ENCODE assay signal across 15 cellular contexts in genomic region chr2:177543007-177543760, GRCh38.
A peak's percentile ranks its signal among the peaks of the same experiment; 100 is the strongest.
DNase-seq lines count a peak whose midpoint lies in the region; TF ChIP-seq lines count a peak whose summit lies in the region.
"Had no signal": no experiment of that assay in that cellular context is flagged by ENCODE, and none has a peak within 500 bp of the region (broad histone marks: within the 10 kb centered on the region; RNA-seq: fewer than 3 reads in every experiment).

No MANE protein-coding gene starts in this region.

- peaks cover 11% of the 10 kb centered on the region for H3K36me3 Mint-ChIP-seq in osteocyte (ENCODE audit: unreplicated experiment)
- peaks cover 3 to 6% (median 5%) of the 10 kb centered on the region in 3 donors for H3K36me3 Mint-ChIP-seq in CD8-positive, alpha-beta memory T cell

- CTCF ChIA-PET in CD8-positive, alpha-beta memory T cell (lab: Charles Lee) = no interaction called here

- DNase-seq in EH (ENCODE audit: low read depth) = peak; percentile 74
- DNase-seq in NCI-H446 (lab: John Stamatoyannopoulos, UW) = peak; percentile 61 to 77
- peak; percentile 54 for DNase-seq in dedifferentiated amniotic fluid mesenchymal stem cell (ENCODE audit: extremely low spot score)
- no peak for DNase-seq in osteocyte (ENCODE audit: extremely low spot score, unreplicated experiment)
- DNase-seq in activated gamma-delta T cell treated with Interleukin-2 at 50 U/mL for 16 hours = no peak
- DNase-seq in CD8-positive, alpha-beta memory T cell = no peak
- no peak for DNase-seq in epidermal melanocyte (ENCODE audit: insufficient read length, low spot score)
- no peak for DNase-seq in RPMI8226
- DNase-seq: activated B cell treated with CpG ODN at 0.5 μM for 24 hours, DMS79, immature natural killer cell, NCI-H1092, nucleus accumbens had no signal

- H3K27ac ChIP-seq in CD8-positive, alpha-beta memory T cell (ENCODE audit: low read depth, low read length) = no peak overlapping the region

- H3K36me3 ChIP-seq in CD8-positive, alpha-beta memory T cell (ENCODE audit: insufficient read depth, low read length) = no peaks in the 10 kb centered on the region

- TF ChIP-seq CTCF in osteocyte (IDR thresholded peaks at IDR 0.05) = no peak

- H3K27ac Mint-ChIP-seq in osteocyte (ENCODE audit: unreplicated experiment) = peak overlapping the region; percentile 71
- H3K27ac Mint-ChIP-seq in CD8-positive, alpha-beta memory T cell = no peak overlapping the region
- H3K27ac Mint-ChIP-seq: activated B cell treated with CpG ODN at 0.5 μM for 24 hours; activated T-helper 2 cell treated with anti-CD3 and anti-CD28 coated beads, Interferon-gamma antibody, Interleukin-2, Interleukin-4, amounts not matched to agents 10 μg/mL and 5 μg/mL and 100 μg/mL, durations not matched to agents 14 hours and 24 hours and 36 hours; immature natural killer cell; type B pancreatic cell had no signal

- H3K4me3 ChIP-seq in CD8-positive, alpha-beta memory T cell (ENCODE audit: low read length) = no peak overlapping the region

- no peaks in the 10 kb centered on the region for H3K27me3 ChIP-seq in CD8-positive, alpha-beta memory T cell (ENCODE audit: insufficient read depth, low read length, poor library complexity, severe bottlenecking)

- H3K9me3 ChIP-seq in CD8-positive, alpha-beta memory T cell (ENCODE audit: low read length) = no peaks in the 10 kb centered on the region

- POLR2A ChIA-PET in CD8-positive, alpha-beta memory T cell (lab: Charles Lee) = interaction anchor here (0.5 kb wide), 1 partner anchor 12 kb away, joined by 3 read pairs; no protein-coding TSS in a partner anchor

- no peaks in the 10 kb centered on the region for H3K4me1 ChIP-seq in CD8-positive, alpha-beta memory T cell (ENCODE audit: insufficient read depth, low read length)

- peaks cover 24% of the 10 kb centered on the region for H3K4me1 Mint-ChIP-seq in osteocyte (ENCODE audit: unreplicated experiment)
- no peaks in the 10 kb centered on the region for H3K4me1 Mint-ChIP-seq in CD8-positive, alpha-beta memory T cell
- H3K4me1 Mint-ChIP-seq: immature natural killer cell had no signal

- H3K27me3 Mint-ChIP-seq in osteocyte (ENCODE audit: unreplicated experiment) = no peaks in the 10 kb centered on the region
- no peaks in the 10 kb centered on the region for H3K27me3 Mint-ChIP-seq in CD8-positive, alpha-beta memory T cell
- H3K27me3 Mint-ChIP-seq: activated B cell treated with CpG ODN at 0.5 μM for 24 hours, type B pancreatic cell had no signal

- H3K9me3 Mint-ChIP-seq in osteocyte (ENCODE audit: unreplicated experiment) = peaks cover 9% of the 10 kb centered on the region
- H3K9me3 Mint-ChIP-seq in CD8-positive, alpha-beta memory T cell = peaks cover 0 to 4% (median 0%) of the 10 kb centered on the region in 5 donors
- H3K9me3 Mint-ChIP-seq: immature natural killer cell had no signal

- H3K4me3 Mint-ChIP-seq in osteocyte (ENCODE audit: unreplicated experiment) = no peak overlapping the region
- no peak overlapping the region for H3K4me3 Mint-ChIP-seq in CD8-positive, alpha-beta memory T cell
- H3K4me3 Mint-ChIP-seq: activated B cell treated with CpG ODN at 0.5 μM for 24 hours, immature natural killer cell, type B pancreatic cell had no signal

Comparison
In these comparisons a context has a peak if more than half of its experiments do, and no peak if none do; other contexts are left out.
1. DNase-seq: peak in EH (single experiment), NCI-H446 (2 of 2) and dedifferentiated amniotic fluid mesenchymal stem cell (single experiment); none in osteocyte (single experiment), activated gamma-delta T cell treated with Interleukin-2 at 50 U/mL for 16 hours (single experiment), CD8-positive, alpha-beta memory T cell (0 of 5), epidermal melanocyte (single experiment) and RPMI8226 (single experiment).